Comparison of ENCODE assay signal across 22 cellular contexts in genomic region chr12:23361971-23362370, GRCh38.
DNase-seq lines count a peak whose midpoint lies in the region; ATAC-seq and TF ChIP-seq lines count a peak whose summit lies in the region.
"Had no signal": no experiment of that assay in that cellular context is flagged by ENCODE, and none has a peak within 500 bp of the region (broad histone marks: within the 10 kb centered on the region; RNA-seq: fewer than 3 reads in every experiment).

No MANE protein-coding gene starts in this region.

- no peak for ATAC-seq in GM23338
- ATAC-seq in thoracic aorta (ENCODE audit: insufficient number of reproducible peaks, low FRiP score, low read depth): no peak
- ATAC-seq in gastrocnemius medialis: no peak
- no peak for ATAC-seq in HG03280 (IDR thresholded peaks at IDR 0.05; ENCODE audit: unreplicated experiment)
- ATAC-seq: CD8-positive, alpha-beta T cell; heart left ventricle; SK-N-SH treated with all-trans-retinoic acid at 6 μM for 48 hours; stimulated activated naive CD8-positive, alpha-beta T cell treated with anti-CD3 and anti-CD28 coated beads, Interleukin-15, amount 100 ng/mL, for 72 hours had no signal

- H2AFZ ChIP-seq in GM23338 (no peak overlapping the region), OCI-LY3 (ENCODE audit: low read depth, low read length) (no peak overlapping the region)
- H2AFZ ChIP-seq: GM23248 had no signal

- intact Hi-C loops in gastrocnemius medialis (cut with DNase I; ENCODE audit: low total_unique reads): no loop called here

- H3K36me3 ChIP-seq in GM23338 (ENCODE audit: insufficient read depth) (no peaks in the 10 kb centered on the region), OCI-LY3 (replicated peaks; ENCODE audit: low read depth, low read length) (no peaks in the 10 kb centered on the region), thoracic aorta (no peaks in the 10 kb centered on the region), gastrocnemius medialis (no peaks in the 10 kb centered on the region)
- H3K36me3 ChIP-seq: heart left ventricle, tibial nerve had no signal

- peak; percentile 55 to 63 for TF ChIP-seq CTCF in GM23338 (conservative IDR thresholded peaks at IDR 0.05; ENCODE audit: low read depth in 2 of 2)
- TF ChIP-seq CTCF in OCI-LY3 (IDR thresholded peaks at IDR 0.05; ENCODE audit: low read depth, low read length): peak; percentile 35
- TF ChIP-seq CTCF in epithelial cell of proximal tubule (conservative IDR thresholded peaks at IDR 0.05; ENCODE audit: low read depth, low read length): peak; percentile 25
- TF ChIP-seq CTCF in thoracic aorta (IDR thresholded peaks at IDR 0.05): no peak
- TF ChIP-seq CTCF in gastrocnemius medialis (IDR thresholded peaks at IDR 0.05 in 4 of 5, conservative IDR thresholded peaks at IDR 0.05 in 1 of 5): no peak

- H3K4me2 ChIP-seq in GM23338: no peak overlapping the region
- no peak overlapping the region for H3K4me2 ChIP-seq in OCI-LY3 (ENCODE audit: low read length)

- no peaks in the 10 kb centered on the region for H3K36me3 Mint-ChIP-seq in GM23338 (ENCODE audit: low read depth)
- H3K36me3 Mint-ChIP-seq: activated naive CD8-positive, alpha-beta T cell treated with anti-CD3 and anti-CD28 coated beads for 36 hours; CD8-positive, alpha-beta T cell; memory B cell; naive B cell had no signal

- H3K27ac ChIP-seq in GM23338 (ENCODE audit: low read depth) (no peak overlapping the region), OCI-LY3 (ENCODE audit: low read length) (no peak overlapping the region), thoracic aorta (peak overlapping the region; percentile 66 to 89), gastrocnemius medialis (no peak overlapping the region)
- H3K27ac ChIP-seq: GM23248, tibial nerve had no signal

- in situ Hi-C loops in gastrocnemius medialis (cut with MboI; ENCODE audit: low sequenced_read_pairs in 4 of 4): no loop called here

- no peaks in the 10 kb centered on the region for H3K9me3 Mint-ChIP-seq in GM23338
- H3K9me3 Mint-ChIP-seq: stimulated activated naive CD8-positive, alpha-beta T cell treated with anti-CD3 and anti-CD28 coated beads, Interleukin-15, amount 100 ng/mL, for 72 hours had no signal

- H4K20me1 ChIP-seq in GM23338 (replicated peaks; ENCODE audit: insufficient read depth): no peaks in the 10 kb centered on the region
- H4K20me1 ChIP-seq in OCI-LY3 (ENCODE audit: insufficient read depth, low read length): no peaks in the 10 kb centered on the region

- no peaks in the 10 kb centered on the region for H3K79me2 ChIP-seq in GM23338 (replicated peaks; ENCODE audit: insufficient read depth)
- no peaks in the 10 kb centered on the region for H3K79me2 ChIP-seq in OCI-LY3 (ENCODE audit: low read length)

- TF ChIP-seq POLR2A in gastrocnemius medialis (IDR thresholded peaks at IDR 0.05): no peak

- H3K27me3 ChIP-seq in GM23338 (ENCODE audit: insufficient read depth): no peaks in the 10 kb centered on the region
- no peaks in the 10 kb centered on the region for H3K27me3 ChIP-seq in OCI-LY3 (ENCODE audit: low read depth, low read length)
- no peaks in the 10 kb centered on the region for H3K27me3 ChIP-seq in thoracic aorta (replicated peaks; ENCODE audit: insufficient read depth)
- H3K27me3 ChIP-seq in gastrocnemius medialis: no peaks in the 10 kb centered on the region
- H3K27me3 ChIP-seq: heart left ventricle, tibial nerve had no signal

- H3K27me3 Mint-ChIP-seq in GM23338 (ENCODE audit: insufficient read depth, low read depth, poor library complexity): no peaks in the 10 kb centered on the region
- H3K27me3 Mint-ChIP-seq: activated naive CD8-positive, alpha-beta T cell treated with anti-CD3 and anti-CD28 coated beads for 36 hours; central memory CD8-positive, alpha-beta T cell; naive B cell; stimulated activated naive CD8-positive, alpha-beta T cell treated with anti-CD3 and anti-CD28 coated beads, Interleukin-15, amount 100 ng/mL, for 72 hours had no signal

- no peaks in the 10 kb centered on the region for H3F3A ChIP-seq in GM23338 (replicated peaks; ENCODE audit: low read depth)

- 0 out of 2 replicates have a peak, but pooled peaks cover 10% of the 10 kb centered on the region for H3K9me3 ChIP-seq in OCI-LY3 (ENCODE audit: insufficient read depth, low read length)
- no peaks in the 10 kb centered on the region for H3K9me3 ChIP-seq in thoracic aorta
- no peaks in the 10 kb centered on the region for H3K9me3 ChIP-seq in gastrocnemius medialis

- no peak overlapping the region for H3K4me3 Mint-ChIP-seq in GM23338
- H3K4me3 Mint-ChIP-seq: activated naive CD8-positive, alpha-beta T cell treated with anti-CD3 and anti-CD28 coated beads for 36 hours; CD8-positive, alpha-beta T cell; central memory CD8-positive, alpha-beta T cell; immature natural killer cell; memory B cell; naive B cell; stimulated activated naive CD8-positive, alpha-beta T cell treated with anti-CD3 and anti-CD28 coated beads, Interleukin-15, amount 100 ng/mL, for 72 hours had no signal

- H3K27ac Mint-ChIP-seq in GM23338: no peak overlapping the region
- H3K27ac Mint-ChIP-seq: activated naive CD8-positive, alpha-beta T cell treated with anti-CD3 and anti-CD28 coated beads for 36 hours; CD8-positive, alpha-beta T cell; immature natural killer cell; memory B cell; naive B cell; stimulated activated naive CD8-positive, alpha-beta T cell treated with anti-CD3 and anti-CD28 coated beads, Interleukin-15, amount 100 ng/mL, for 72 hours had no signal

- H3K4me3 ChIP-seq in GM23338 (no peak overlapping the region), OCI-LY3 (ENCODE audit: low read length) (no peak overlapping the region), epithelial cell of proximal tubule (ENCODE audit: low read depth, low read length) (no peak overlapping the region), thoracic aorta (no peak overlapping the region), gastrocnemius medialis (no peak overlapping the region)
- H3K4me3 ChIP-seq: GM23248, heart left ventricle, tibial nerve had no signal

- H3K4me1 Mint-ChIP-seq in GM23338: no peaks in the 10 kb centered on the region
- H3K4me1 Mint-ChIP-seq: activated naive CD8-positive, alpha-beta T cell treated with anti-CD3 and anti-CD28 coated beads for 36 hours; central memory CD8-positive, alpha-beta T cell; immature natural killer cell; memory B cell; naive B cell; stimulated activated naive CD8-positive, alpha-beta T cell treated with anti-CD3 and anti-CD28 coated beads, Interleukin-15, amount 100 ng/mL, for 72 hours had no signal

- H3K4me1 ChIP-seq in GM23338 (ENCODE audit: insufficient read depth) (no peaks in the 10 kb centered on the region), OCI-LY3 (ENCODE audit: low read length) (no peaks in the 10 kb centered on the region), thoracic aorta (ENCODE audit: control insufficient read depth in 1 of 2, low read depth in 2 of 2) (peaks cover 24 to 40% of the 10 kb centered on the region in 2 donors), gastrocnemius medialis (no peaks in the 10 kb centered on the region)
- H3K4me1 ChIP-seq: tibial nerve had no signal

- peak; percentile 41 for DNase-seq in GM23338 (ENCODE audit: low spot score)
- no peak for DNase-seq in epithelial cell of proximal tubule (ENCODE audit: low read depth)
- no peak for DNase-seq in thoracic aorta (ENCODE audit: low spot score)
- DNase-seq in H4 (ENCODE audit: low spot score): no peak
- DNase-seq in gastrocnemius medialis: no peak
- DNase-seq: activated CD4-positive, alpha-beta T cell treated with anti-CD3 and anti-CD28 coated beads, Interleukin-2, amount 50 U/mL, for 48 hours; activated naive CD8-positive, alpha-beta T cell treated with anti-CD3 and anti-CD28 coated beads for 36 hours; CD8-positive, alpha-beta T cell; GDM1; GM23248; heart left ventricle; immature natural killer cell; naive B cell; NCI-H1092; NCI-H1930; stimulated activated naive CD8-positive, alpha-beta T cell treated with anti-CD3 and anti-CD28 coated beads, Interleukin-15, amount 100 ng/mL, for 72 hours had no signal

- no peak overlapping the region for H3K9ac ChIP-seq in OCI-LY3 (ENCODE audit: low read length)
- H3K9ac ChIP-seq: GM23248 had no signal

- H3K9me2 ChIP-seq in GM23338 (ENCODE audit: insufficient read depth): peaks cover 7% of the 10 kb centered on the region; the same call in 1 of the 2 replicates

TF ChIP-seq in GM23338, 12 proteins besides CTCF, POLR2A, EP300 and RAD21:
- TF ChIP-seq POLR2AphosphoS5 (IDR thresholded peaks at IDR 0.05; ENCODE audit: low read depth) (no peak), CREB1 (CRISPR knock-in tag; IDR thresholded peaks at IDR 0.05; ENCODE audit: low read depth) (no peak)

Comparison
In these comparisons a context has a peak if more than half of its experiments do, and no peak if none do; other contexts are left out.
1. H3K27ac ChIP-seq: peak in thoracic aorta (2 of 2); none in GM23338 (single experiment), OCI-LY3 (single experiment) and gastrocnemius medialis (0 of 4).
2. CTCF ChIP-seq: peak in GM23338 (2 of 2), OCI-LY3 (single experiment) and epithelial cell of proximal tubule (single experiment); none in thoracic aorta (single experiment) and gastrocnemius medialis (0 of 5).